In genomic region chr7:122014697-122015096, GRCh38 we compare ENCODE assay signal across 1 cellular context.
TF ChIP-seq lines count a peak whose summit lies in the region.

No MANE protein-coding gene starts in this region.

TF ChIP-seq in SK-N-SH, 30 proteins besides CTCF, POLR2A, EP300 and RAD21:
- TF ChIP-seq GABPA (IDR thresholded peaks at IDR 0.05; ENCODE audit: low read depth) (no peak), NRF1 (IDR thresholded peaks at IDR 0.05; ENCODE audit: low read depth, low read length) (no peak), JUND (IDR thresholded peaks at IDR 0.05) (no peak), NFIC (IDR thresholded peaks at IDR 0.05; ENCODE audit: borderline replicate concordance) (no peak), ELF1 (IDR thresholded peaks at IDR 0.05) (no peak), EZH2phosphoT487 (IDR thresholded peaks at IDR 0.05; ENCODE audit: borderline replicate concordance, low read depth) (no peak)
- TF ChIP-seq, protein P1, sequence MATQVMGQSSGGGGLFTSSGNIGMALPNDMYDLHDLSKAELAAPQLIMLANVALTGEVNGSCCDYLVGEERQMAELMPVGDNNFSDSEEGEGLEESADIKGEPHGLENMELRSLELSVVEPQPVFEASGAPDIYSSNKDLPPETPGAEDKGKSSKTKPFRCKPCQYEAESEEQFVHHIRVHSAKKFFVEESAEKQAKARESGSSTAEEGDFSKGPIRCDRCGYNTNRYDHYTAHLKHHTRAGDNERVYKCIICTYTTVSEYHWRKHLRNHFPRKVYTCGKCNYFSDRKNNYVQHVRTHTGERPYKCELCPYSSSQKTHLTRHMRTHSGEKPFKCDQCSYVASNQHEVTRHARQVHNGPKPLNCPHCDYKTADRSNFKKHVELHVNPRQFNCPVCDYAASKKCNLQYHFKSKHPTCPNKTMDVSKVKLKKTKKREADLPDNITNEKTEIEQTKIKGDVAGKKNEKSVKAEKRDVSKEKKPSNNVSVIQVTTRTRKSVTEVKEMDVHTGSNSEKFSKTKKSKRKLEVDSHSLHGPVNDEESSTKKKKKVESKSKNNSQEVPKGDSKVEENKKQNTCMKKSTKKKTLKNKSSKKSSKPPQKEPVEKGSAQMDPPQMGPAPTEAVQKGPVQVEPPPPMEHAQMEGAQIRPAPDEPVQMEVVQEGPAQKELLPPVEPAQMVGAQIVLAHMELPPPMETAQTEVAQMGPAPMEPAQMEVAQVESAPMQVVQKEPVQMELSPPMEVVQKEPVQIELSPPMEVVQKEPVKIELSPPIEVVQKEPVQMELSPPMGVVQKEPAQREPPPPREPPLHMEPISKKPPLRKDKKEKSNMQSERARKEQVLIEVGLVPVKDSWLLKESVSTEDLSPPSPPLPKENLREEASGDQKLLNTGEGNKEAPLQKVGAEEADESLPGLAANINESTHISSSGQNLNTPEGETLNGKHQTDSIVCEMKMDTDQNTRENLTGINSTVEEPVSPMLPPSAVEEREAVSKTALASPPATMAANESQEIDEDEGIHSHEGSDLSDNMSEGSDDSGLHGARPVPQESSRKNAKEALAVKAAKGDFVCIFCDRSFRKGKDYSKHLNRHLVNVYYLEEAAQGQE (IDR thresholded peaks at IDR 0.05; ENCODE audit: low read depth, low read length): no peak
- TF ChIP-seq, protein P2, sequence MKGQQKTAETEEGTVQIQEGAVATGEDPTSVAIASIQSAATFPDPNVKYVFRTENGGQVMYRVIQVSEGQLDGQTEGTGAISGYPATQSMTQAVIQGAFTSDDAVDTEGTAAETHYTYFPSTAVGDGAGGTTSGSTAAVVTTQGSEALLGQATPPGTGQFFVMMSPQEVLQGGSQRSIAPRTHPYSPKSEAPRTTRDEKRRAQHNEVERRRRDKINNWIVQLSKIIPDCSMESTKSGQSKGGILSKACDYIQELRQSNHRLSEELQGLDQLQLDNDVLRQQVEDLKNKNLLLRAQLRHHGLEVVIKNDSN (IDR thresholded peaks at IDR 0.05; ENCODE audit: borderline replicate concordance, low read depth): no peak
